In the genomic region with DNA sequence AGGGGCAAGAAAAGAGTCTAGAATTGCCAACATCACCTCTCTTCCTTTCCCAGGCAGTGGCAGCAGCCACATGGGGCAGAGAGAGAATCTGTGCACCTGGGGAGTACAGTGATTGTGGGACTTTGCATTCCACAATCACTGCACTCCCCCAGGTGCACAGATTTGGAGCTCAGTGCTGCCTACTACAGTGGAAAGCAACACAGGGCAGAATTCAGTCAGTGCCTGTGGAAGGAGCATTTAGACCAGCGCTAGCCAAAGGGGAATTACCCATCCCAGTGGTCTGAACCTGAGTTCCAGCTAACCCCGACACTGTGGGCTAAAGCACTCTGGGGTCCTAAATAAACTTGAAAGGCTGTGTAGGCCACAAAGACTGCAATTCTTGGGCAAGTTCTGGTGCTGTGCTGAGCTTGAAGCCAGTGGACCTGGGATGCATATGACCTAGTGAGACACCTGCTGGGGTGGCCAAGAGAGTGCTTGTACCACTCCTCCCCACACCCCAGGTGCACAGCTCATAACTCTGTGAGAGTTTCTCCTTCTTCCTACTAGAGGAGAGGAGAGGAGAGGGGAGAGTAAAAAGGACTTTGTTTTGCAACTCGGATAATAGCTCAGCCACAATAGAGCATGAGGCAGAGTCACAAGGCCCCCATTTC, we compare ENCODE assay signal across 20 cellular contexts. TPM values are rescaled to one million over a fixed set of nuclear protein-coding genes. Genes with fewer than 3 reads are reported as not detected.
DNase-seq lines count a peak whose midpoint lies in the region; ATAC-seq, FAIRE-seq and TF ChIP-seq lines count a peak whose summit lies in the region.
"Had no signal": no experiment of that assay in that cellular context is flagged by ENCODE, and none has a peak within 500 bp of the region (broad histone marks: within the 10 kb centered on the region; RNA-seq: fewer than 3 reads in every experiment).

No MANE protein-coding gene starts in this region.

- no peak for TF ChIP-seq POLR2A in A549 (IDR thresholded peaks at IDR 0.05; ENCODE audit: low read length)

- BruUV-seq in PC-3 (replicated peaks; lab: Mats Ljungman, UMichigan) = no TSS peak

- H3K27me3 ChIP-seq in PC-3 (ENCODE audit: low read length) (no peaks in the 10 kb centered on the region), iPS DF 6.9 (ENCODE audit: control insufficient read depth, insufficient read depth, low read length) (no peaks in the 10 kb centered on the region)
- H3K27me3 ChIP-seq: cardiac muscle cell, uterus had no signal

- H2AFZ ChIP-seq in PC-3 (ENCODE audit: low read length) = no peak overlapping the region

- no peak for DNase-seq in A549 (ENCODE audit: low read depth in 1 of 2, low spot score in 1 of 2)
- DNase-seq in GM20000 (ENCODE audit: low spot score) = no peak
- DNase-seq in PC-3 = no peak
- peak; percentile 4 for DNase-seq in iPS DF 6.9 (ENCODE audit: low read depth, low spot score)
- DNase-seq in activated CD8-positive, alpha-beta T cell treated with anti-CD3 and anti-CD28 coated beads, Interleukin-2, amount 10 ng/mL, durations not matched to agents 7 days and 5 days = no peak
- DNase-seq in hepatic stellate cell (ENCODE audit: low spot score) = no peak
- DNase-seq in kidney glomerular epithelial cell (lab: John Stamatoyannopoulos, UW) = no peak
- DNase-seq: activated B cell treated with CpG ODN at 0.5 μM for 24 hours; CD4-positive, alpha-beta T cell; DND-41; GOT3; KBM-7; left colon; NCI-H345; Right ventricle myocardium superior; T-helper 2 cell; uterus had no signal

- TF ChIP-seq CTCF in A549 (IDR thresholded peaks at IDR 0.05) = no peak
- peak; percentile 17 for TF ChIP-seq CTCF in GM20000 (IDR thresholded peaks at IDR 0.05; ENCODE audit: extremely low read depth, missing control alignments)
- no peak; the same call in 1 of the 2 replicates for TF ChIP-seq CTCF in PC-3 (conservative IDR thresholded peaks at IDR 0.05; ENCODE audit: low read depth, low read length)

- CTCF ChIA-PET in A549 (lab: Yijun Ruan, JAX) (interaction anchor here (1.0 to 1.2 kb wide), 2 partner anchors 9 to 245 kb away, joined by 4 read pairs; no protein-coding TSS in a partner anchor), PC-3 (lab: Charles Lee) (no interaction called here)
- CTCF ChIA-PET in activated CD8-positive, alpha-beta T cell treated with anti-CD3 and anti-CD28 coated beads, Interleukin-2, amount 10 ng/mL, durations not matched to agents 7 days and 5 days (lab: Charles Lee) = interaction anchor here (0.9 kb wide), 1 partner anchor 329 kb away, joined by 3 read pairs; a partner anchor contains a TSS

- H3K4me2 ChIP-seq in A549 (no peak overlapping the region), PC-3 (ENCODE audit: low read length) (no peak overlapping the region)

- intact Hi-C loops in PC-3 (cut with micrococcal nuclease) = no loop called here

- TF ChIP-seq RAD21 in A549 (conservative IDR thresholded peaks at IDR 0.05 in 1 of 2, IDR thresholded peaks at IDR 0.05 in 1 of 2) = no peak

- H3K27me3 Mint-ChIP-seq in activated CD8-positive, alpha-beta T cell treated with anti-CD3 and anti-CD28 coated beads, Interleukin-2, amount 10 ng/mL, durations not matched to agents 7 days and 5 days (ENCODE audit: low read depth) = no peaks in the 10 kb centered on the region
- H3K27me3 Mint-ChIP-seq: activated B cell treated with CpG ODN at 0.5 μM for 24 hours; CD4-positive, alpha-beta T cell had no signal

- no peak overlapping the region for H3K9ac ChIP-seq in PC-3 (ENCODE audit: low read length)

- H3K9me2 ChIP-seq in PC-3 (replicated peaks; ENCODE audit: low read length) = no peaks in the 10 kb centered on the region

- H3K27ac ChIP-seq in A549 (no peak overlapping the region), PC-3 (ENCODE audit: low read length) (no peak overlapping the region), iPS DF 6.9 (ENCODE audit: low read length) (no peak overlapping the region)
- H3K27ac ChIP-seq: cardiac muscle cell, HL-60, uterus had no signal

- FAIRE-seq in A549 (lab: Jason Lieb, UNC) = no peak

- no peak overlapping the region for H3K4me3 Mint-ChIP-seq in activated CD8-positive, alpha-beta T cell treated with anti-CD3 and anti-CD28 coated beads, Interleukin-2, amount 10 ng/mL, durations not matched to agents 7 days and 5 days
- H3K4me3 Mint-ChIP-seq: activated B cell treated with CpG ODN at 0.5 μM for 24 hours; CD4-positive, alpha-beta T cell had no signal

- H3K4me1 ChIP-seq in A549 (no peaks in the 10 kb centered on the region), PC-3 (ENCODE audit: insufficient read depth, low read length) (no peaks in the 10 kb centered on the region), iPS DF 6.9 (ENCODE audit: control insufficient read depth, insufficient read depth, low read length) (no peaks in the 10 kb centered on the region)
- H3K4me1 ChIP-seq: uterus had no signal

- no peak for TF ChIP-seq EP300 in A549 (IDR thresholded peaks at IDR 0.05)

- POLR2A ChIA-PET in A549 (lab: Yijun Ruan, JAX) = interaction anchor here (1.4 kb wide), 1 partner anchor 114 kb away, joined by 5 read pairs; a partner anchor contains a TSS
- POLR2A ChIA-PET in PC-3 (lab: Charles Lee; ENCODE audit: unreplicated experiment) = no interaction called here
- POLR2A ChIA-PET in activated CD8-positive, alpha-beta T cell treated with anti-CD3 and anti-CD28 coated beads, Interleukin-2, amount 10 ng/mL, durations not matched to agents 7 days and 5 days (lab: Charles Lee) = no interaction called here

- WGBS in A549 (ENCODE audit: missing lambda C conversion rate) = 66% methylated on average over 3 of the region's 3 CpGs
- WGBS in iPS DF 6.9 (ENCODE audit: insufficient coverage, insufficient read length) = no CpG with 5 or more reads among the region's 3 CpGs

- H3K4me3 ChIP-seq in A549 = no peak overlapping the region
- H3K4me3 ChIP-seq in PC-3 (ENCODE audit: low read length) = no peak overlapping the region
- no peak overlapping the region for H3K4me3 ChIP-seq in iPS DF 6.9 (ENCODE audit: low read length)
- H3K4me3 ChIP-seq: cardiac muscle cell, uterus had no signal

- no peaks in the 10 kb centered on the region for H3F3A ChIP-seq in PC-3 (ENCODE audit: low read length, unreplicated experiment)

- H3K9me3 ChIP-seq in A549 (no peaks in the 10 kb centered on the region), PC-3 (ENCODE audit: low read length) (no peaks in the 10 kb centered on the region), iPS DF 6.9 (ENCODE audit: control insufficient read depth, insufficient read depth, low read length) (no peaks in the 10 kb centered on the region)
- H3K9me3 ChIP-seq: uterus had no signal

- peak; percentile 73 to 74 for ATAC-seq in A549
- peak; percentile 37 for ATAC-seq in PC-3
- ATAC-seq in activated CD8-positive, alpha-beta T cell treated with anti-CD3 and anti-CD28 coated beads, Interleukin-2, amount 10 ng/mL, durations not matched to agents 7 days and 5 days = no peak
- no peak for ATAC-seq in GM19328 (IDR thresholded peaks at IDR 0.05; ENCODE audit: unreplicated experiment)
- ATAC-seq: left colon had no signal

- H3K4me1 Mint-ChIP-seq in activated CD8-positive, alpha-beta T cell treated with anti-CD3 and anti-CD28 coated beads, Interleukin-2, amount 10 ng/mL, durations not matched to agents 7 days and 5 days (ENCODE audit: low read depth) = no peaks in the 10 kb centered on the region
- H3K4me1 Mint-ChIP-seq: activated B cell treated with CpG ODN at 0.5 μM for 24 hours had no signal

- H3K9me3 Mint-ChIP-seq in activated CD8-positive, alpha-beta T cell treated with anti-CD3 and anti-CD28 coated beads, Interleukin-2, amount 10 ng/mL, durations not matched to agents 7 days and 5 days (ENCODE audit: insufficient read depth) = no peaks in the 10 kb centered on the region
- H3K9me3 Mint-ChIP-seq: activated B cell treated with CpG ODN at 0.5 μM for 24 hours; CD4-positive, alpha-beta T cell had no signal

- no peaks in the 10 kb centered on the region for H3K79me2 ChIP-seq in PC-3 (ENCODE audit: low read length)

- H4K20me1 ChIP-seq in PC-3 (ENCODE audit: low read length) = no peaks in the 10 kb centered on the region

- no peaks in the 10 kb centered on the region for H3K36me3 ChIP-seq in PC-3 (ENCODE audit: low read depth, low read length)
- no peaks in the 10 kb centered on the region for H3K36me3 ChIP-seq in iPS DF 6.9 (ENCODE audit: control insufficient read depth, insufficient read depth, low read length)
- H3K36me3 ChIP-seq: cardiac muscle cell, uterus had no signal

- no peaks in the 10 kb centered on the region for H3K36me3 Mint-ChIP-seq in activated CD8-positive, alpha-beta T cell treated with anti-CD3 and anti-CD28 coated beads, Interleukin-2, amount 10 ng/mL, durations not matched to agents 7 days and 5 days (ENCODE audit: low read depth)

- no peak overlapping the region for H3K27ac Mint-ChIP-seq in activated CD8-positive, alpha-beta T cell treated with anti-CD3 and anti-CD28 coated beads, Interleukin-2, amount 10 ng/mL, durations not matched to agents 7 days and 5 days
- H3K27ac Mint-ChIP-seq: activated B cell treated with CpG ODN at 0.5 μM for 24 hours; CD4-positive, alpha-beta T cell had no signal

TF ChIP-seq in A549, 52 proteins besides CTCF, POLR2A, EP300 and RAD21 (continues in another document):
- TF ChIP-seq, protein P1, sequence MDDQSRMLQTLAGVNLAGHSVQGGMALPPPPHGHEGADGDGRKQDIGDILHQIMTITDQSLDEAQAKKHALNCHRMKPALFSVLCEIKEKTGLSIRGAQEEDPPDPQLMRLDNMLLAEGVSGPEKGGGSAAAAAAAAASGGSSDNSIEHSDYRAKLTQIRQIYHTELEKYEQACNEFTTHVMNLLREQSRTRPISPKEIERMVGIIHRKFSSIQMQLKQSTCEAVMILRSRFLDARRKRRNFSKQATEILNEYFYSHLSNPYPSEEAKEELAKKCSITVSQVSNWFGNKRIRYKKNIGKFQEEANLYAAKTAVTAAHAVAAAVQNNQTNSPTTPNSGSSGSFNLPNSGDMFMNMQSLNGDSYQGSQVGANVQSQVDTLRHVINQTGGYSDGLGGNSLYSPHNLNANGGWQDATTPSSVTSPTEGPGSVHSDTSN (IDR thresholded peaks at IDR 0.05) = no peak
- TF ChIP-seq RNF2 (IDR thresholded peaks at IDR 0.05; ENCODE audit: borderline replicate concordance, low read depth) = no peak
- TF ChIP-seq HOXB5 (CRISPR knock-in tag; IDR thresholded peaks at IDR 0.05) = no peak
- TF ChIP-seq NPAS2 (CRISPR knock-in tag; IDR thresholded peaks at IDR 0.05; ENCODE audit: borderline replicate concordance) = no peak
- TF ChIP-seq, protein P2, sequence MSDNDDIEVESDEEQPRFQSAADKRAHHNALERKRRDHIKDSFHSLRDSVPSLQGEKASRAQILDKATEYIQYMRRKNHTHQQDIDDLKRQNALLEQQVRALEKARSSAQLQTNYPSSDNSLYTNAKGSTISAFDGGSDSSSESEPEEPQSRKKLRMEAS (IDR thresholded peaks at IDR 0.05) = no peak
- TF ChIP-seq HEYL (CRISPR knock-in tag; IDR thresholded peaks at IDR 0.05) = no peak

RNA-seq across cellular contexts. Expression of a gene that starts 50.3 kb away (rescaled TPM):
- polyA plus RNA-seq in A549 (2011; rRNA removed) = not detected in 2 replicates
- polyA plus RNA-seq in A549 (2012; cell fraction: cytosol; rRNA removed) = not detected in 2 replicates
- not detected in 2 replicates for polyA plus RNA-seq in A549 (2012; cell fraction: nucleus; rRNA removed)
- polyA plus RNA-seq in A549 (2017; fragmentation: RNase III; extraction: RNeasy Plus Mini Kit Qiagen cat#74134 plus additional on column Dnase treatment) = not detected in 3 replicates
- polyA minus RNA-seq in A549 (2011; rRNA and poly(A)+ RNA removed) = 0.05 TPM in 1 of 2 replicates, not detected in the other
- 0.04 TPM in 1 of 2 replicates, not detected in the other for total RNA-seq in PC-3 (2014; rRNA removed)
- total RNA-seq in activated CD8-positive, alpha-beta T cell treated with anti-CD3 and anti-CD28 coated beads, Interleukin-2, amount 10 ng/mL, durations not matched to agents 7 days and 5 days = under 1 TPM; 0.08 to 0.13 TPM
- total RNA-seq: cardiac muscle cell had no signal
- polyA plus RNA-seq: cardiac muscle cell had no signal

Comparison
In these comparisons a context has a peak if more than half of its experiments do, and no peak if none do; other contexts are left out.
1. ATAC-seq: peak in A549 (2 of 2) and PC-3 (single experiment); none in activated CD8-positive, alpha-beta T cell treated with anti-CD3 and anti-CD28 coated beads, Interleukin-2, amount 10 ng/mL, durations not matched to agents 7 days and 5 days (single experiment) and GM19328 (single experiment).